ENCODE assay signal across 28 cellular contexts in the genomic region with DNA sequence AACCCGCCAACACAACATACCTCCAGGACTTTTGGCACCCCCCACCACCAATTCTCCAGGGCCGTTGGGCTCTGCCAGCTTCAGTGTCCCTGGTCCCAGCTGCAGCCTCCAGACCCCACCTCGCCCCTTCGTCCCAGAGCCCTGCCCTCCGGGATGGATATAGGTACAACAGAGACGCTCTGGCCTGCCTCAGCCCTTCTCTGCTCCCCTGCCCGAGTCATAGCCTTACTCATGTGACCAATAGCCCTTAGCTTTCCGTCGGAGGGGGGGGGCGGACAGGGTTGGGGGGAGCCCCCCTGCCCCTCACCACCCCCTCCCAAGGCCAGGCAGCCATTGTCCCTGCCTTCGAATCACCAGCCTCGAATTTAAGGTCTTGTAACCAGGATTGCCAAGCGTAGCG.
"Had no signal": no experiment of that assay in that cellular context is flagged by ENCODE, and none has a peak within 500 bp of the region (broad histone marks: within the 10 kb centered on the region; RNA-seq: fewer than 3 reads in every experiment).

No MANE protein-coding gene starts in this region.

- H3K36me3 ChIP-seq: neural progenitor cell, ovary, right lobe of liver, sigmoid colon, suprapubic skin, tibial artery, transverse colon, upper lobe of right lung, uterus had no signal

- H3K4me2 ChIP-seq: neural progenitor cell had no signal

- H3K9ac ChIP-seq: neural progenitor cell, parathyroid adenoma had no signal

- H3K9me3 ChIP-seq: ovary, psoas muscle, right lobe of liver, sigmoid colon, suprapubic skin, testis, tibial artery, transverse colon, upper lobe of right lung, uterus had no signal

- H3K27ac Mint-ChIP-seq: naive thymus-derived CD8-positive, alpha-beta T cell; nephron; neural progenitor cell; progenitor cell of endocrine pancreas; stimulated activated memory B cell treated with anti-CD40 and anti-IgM and Interleukin-4, amounts not matched to agents 10 μg/mL and 1 μg/mL and 100 μg/mL, for 72 hours; stimulated activated naive CD8-positive, alpha-beta T cell treated with anti-CD3 and anti-CD28 coated beads, Interleukin-15, amount 100 ng/mL, for 72 hours; type B pancreatic cell had no signal

- H3K4me1 ChIP-seq: neural progenitor cell, parathyroid adenoma, psoas muscle, sigmoid colon, suprapubic skin, testis, tibial artery, upper lobe of right lung, uterus had no signal

- DNase-seq: naive thymus-derived CD8-positive, alpha-beta T cell; occipital lobe; ovary; psoas muscle; right cardiac atrium; right lobe of liver; sigmoid colon; small intestine; stimulated activated CD4-positive, alpha-beta T cell treated with anti-CD3 and anti-CD28 coated beads, Interleukin-15, amount 100 ng/mL, for 24 hours; stimulated activated CD4-positive, alpha-beta T cell treated with anti-CD3 and anti-CD28 coated beads, Interleukin-2, amount 100 ng/mL, for 24 hours; stimulated activated CD4-positive, alpha-beta T cell treated with anti-CD3 and anti-CD28 coated beads, Interleukin-2, amount 100 ng/mL, for 48 hours; stimulated activated CD4-positive, alpha-beta T cell treated with anti-CD3 and anti-CD28 coated beads, Interleukin-4, amount 100 ng/mL, for 24 hours; stimulated activated naive CD4-positive, alpha-beta T cell; stimulated activated naive CD8-positive, alpha-beta T cell treated with anti-CD3 and anti-CD28 coated beads, Interleukin-15, amount 100 ng/mL, for 72 hours; stimulated activated naive CD8-positive, alpha-beta T cell treated with anti-CD3 and anti-CD28 coated beads, Interleukin-15, Interleukin-2, amounts not matched to agents 100 U/mL and 50 U/mL, for 24 hours; substantia nigra; testis; tibial artery; transverse colon; upper lobe of right lung; uterus had no signal

- H3K79me2 ChIP-seq: parathyroid adenoma had no signal

- H3K4me3 ChIP-seq: neural progenitor cell, ovary, psoas muscle, right lobe of liver, sigmoid colon, suprapubic skin, testis, tibial artery, transverse colon, upper lobe of right lung, uterus had no signal

- H3K36me3 Mint-ChIP-seq: neural progenitor cell; stimulated activated memory B cell treated with anti-CD40 and anti-IgM and Interleukin-4, amounts not matched to agents 10 μg/mL and 1 μg/mL and 100 μg/mL, for 72 hours; type B pancreatic cell had no signal

- H3K4me3 Mint-ChIP-seq: naive thymus-derived CD8-positive, alpha-beta T cell; nephron; neural progenitor cell; stimulated activated memory B cell treated with anti-CD40 and anti-IgM and Interleukin-4, amounts not matched to agents 10 μg/mL and 1 μg/mL and 100 μg/mL, for 72 hours; stimulated activated naive CD8-positive, alpha-beta T cell treated with anti-CD3 and anti-CD28 coated beads, Interleukin-15, amount 100 ng/mL, for 72 hours; type B pancreatic cell had no signal

- FAIRE-seq: small intestine had no signal

- H3K27ac ChIP-seq: neural progenitor cell, ovary, parathyroid adenoma, psoas muscle, right lobe of liver, sigmoid colon, suprapubic skin, testis, tibial artery, transverse colon, upper lobe of right lung, uterus had no signal

- H3K4me1 Mint-ChIP-seq: nephron; neural progenitor cell; stimulated activated memory B cell treated with anti-CD40 and anti-IgM and Interleukin-4, amounts not matched to agents 10 μg/mL and 1 μg/mL and 100 μg/mL, for 72 hours; stimulated activated naive CD8-positive, alpha-beta T cell treated with anti-CD3 and anti-CD28 coated beads, Interleukin-15, amount 100 ng/mL, for 72 hours had no signal

- H3K9me3 Mint-ChIP-seq: neural progenitor cell; stimulated activated naive CD8-positive, alpha-beta T cell treated with anti-CD3 and anti-CD28 coated beads, Interleukin-15, amount 100 ng/mL, for 72 hours; type B pancreatic cell had no signal

- ATAC-seq: naive thymus-derived CD8-positive, alpha-beta T cell; psoas muscle; right cardiac atrium; right lobe of liver; stimulated activated memory B cell treated with anti-CD40 and anti-IgM and Interleukin-4, amounts not matched to agents 10 μg/mL and 1 μg/mL and 100 μg/mL, for 72 hours; stimulated activated naive CD8-positive, alpha-beta T cell treated with anti-CD3 and anti-CD28 coated beads, Interleukin-15, amount 100 ng/mL, for 72 hours; stimulated activated naive CD8-positive, alpha-beta T cell treated with anti-CD3 and anti-CD28 coated beads, Interleukin-15, Interleukin-2, amounts not matched to agents 100 U/mL and 50 U/mL, for 24 hours; upper lobe of right lung had no signal

- H2AFZ ChIP-seq: neural progenitor cell, parathyroid adenoma had no signal

- H3K27me3 ChIP-seq: neural progenitor cell, ovary, right lobe of liver, testis had no signal
